In the genomic region with DNA sequence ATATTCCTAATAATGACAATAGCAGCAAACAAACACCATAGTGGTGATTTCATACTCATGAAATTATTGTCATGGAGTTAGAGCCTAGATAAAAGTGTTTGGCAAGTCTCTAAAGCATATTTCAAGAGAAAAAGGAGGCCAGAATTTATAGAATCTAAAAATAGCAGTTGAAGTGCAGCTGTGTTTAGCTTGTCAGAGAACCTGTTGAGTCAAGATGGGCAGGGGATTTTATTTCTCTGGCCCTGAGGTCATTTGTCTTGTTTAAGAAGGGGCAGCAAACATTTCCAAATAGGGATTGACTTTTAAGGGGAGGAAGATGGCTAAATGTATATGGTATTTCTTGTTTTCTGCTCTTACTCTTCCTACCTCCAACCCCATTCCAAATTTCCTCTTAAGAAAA, we compare ENCODE assay signal across 22 cellular contexts.
A peak's percentile ranks its signal among the peaks of the same experiment; 100 is the strongest.
DNase-seq lines count a peak whose midpoint lies in the region; ATAC-seq and TF ChIP-seq lines count a peak whose summit lies in the region.
"Had no signal": no experiment of that assay in that cellular context is flagged by ENCODE, and none has a peak within 500 bp of the region (broad histone marks: within the 10 kb centered on the region; RNA-seq: fewer than 3 reads in every experiment).

No MANE protein-coding gene starts in this region.

- no peak overlapping the region for H3K4me3 ChIP-seq in heart right ventricle
- no peak overlapping the region for H3K4me3 ChIP-seq in right atrium auricular region
- H3K4me3 ChIP-seq in esophagus muscularis mucosa: no peak overlapping the region
- no peak overlapping the region for H3K4me3 ChIP-seq in psoas muscle
- H3K4me3 ChIP-seq in adrenal gland: no peak overlapping the region
- H3K4me3 ChIP-seq: BLaER1 treated with 17β-estradiol and CSF1 and Interleukin-3, amounts not matched to agents 10 nM and 100 nM; GM12878; HAP-1; SK-N-MC had no signal

- ATAC-seq in heart right ventricle (peak in 2 of 8 donors; percentile 18 to 57), psoas muscle (peak in 1 of 4 donors; percentile 71)
- ATAC-seq: CD8-positive, alpha-beta T cell; GM12878 had no signal

- H3K27me3 ChIP-seq in heart right ventricle (no peaks in the 10 kb centered on the region), right atrium auricular region (no peaks in the 10 kb centered on the region), esophagus muscularis mucosa (no peaks in the 10 kb centered on the region), psoas muscle (ENCODE audit: insufficient read depth in 3 of 3, low read length in 2 of 3) (no peaks in the 10 kb centered on the region), adrenal gland (no peaks in the 10 kb centered on the region)
- H3K27me3 ChIP-seq: BLaER1 treated with 17β-estradiol and CSF1 and Interleukin-3, amounts not matched to agents 10 nM and 100 nM had no signal

- no peak for TF ChIP-seq EP300 in esophagus muscularis mucosa (IDR thresholded peaks at IDR 0.05)

- H3K4me1 ChIP-seq in heart right ventricle: peaks cover 0 to 50% (median 26%) of the 10 kb centered on the region in 9 donors
- peaks cover 0 to 16% of the 10 kb centered on the region in 2 donors for H3K4me1 ChIP-seq in right atrium auricular region
- peaks cover 36 to 51% (median 48%) of the 10 kb centered on the region in 4 donors for H3K4me1 ChIP-seq in esophagus muscularis mucosa
- peaks cover 6% of the 10 kb centered on the region for H3K4me1 ChIP-seq in psoas muscle
- peaks cover 13 to 27% of the 10 kb centered on the region in 2 donors for H3K4me1 ChIP-seq in adrenal gland (replicated peaks in 1 of 2)
- H3K4me1 ChIP-seq: HAP-1 had no signal

- intact Hi-C loops in heart right ventricle (cut with DNase I): no loop called here
- intact Hi-C loops in esophagus muscularis mucosa (cut with DNase I): no loop called here
- intact Hi-C loops in psoas muscle (cut with DNase I): no loop called here
- intact Hi-C loops in adrenal gland (cut with DNase I): no loop called here

- H3K9me3 ChIP-seq in heart right ventricle (peaks cover 0 to 12% (median 5%) of the 10 kb centered on the region in 11 donors), right atrium auricular region (no peaks in the 10 kb centered on the region), esophagus muscularis mucosa (peaks cover 0 to 6% (median 2%) of the 10 kb centered on the region in 4 donors), psoas muscle (no peaks in the 10 kb centered on the region), adrenal gland (replicated peaks in 1 of 3) (no peaks in the 10 kb centered on the region)
- H3K9me3 ChIP-seq: HAP-1 had no signal

- H3K36me3 ChIP-seq in heart right ventricle: peaks cover 0 to 9% (median 0%) of the 10 kb centered on the region in 9 donors
- no peaks in the 10 kb centered on the region for H3K36me3 ChIP-seq in right atrium auricular region
- H3K36me3 ChIP-seq in esophagus muscularis mucosa: peaks cover 0 to 9% (median 0%) of the 10 kb centered on the region in 4 donors
- no peaks in the 10 kb centered on the region for H3K36me3 ChIP-seq in psoas muscle (ENCODE audit: insufficient read depth in 1 of 2, low read depth in 1 of 2)
- no peaks in the 10 kb centered on the region for H3K36me3 ChIP-seq in adrenal gland (replicated peaks in 1 of 2)
- H3K36me3 ChIP-seq: HAP-1 had no signal

- H3K27ac ChIP-seq in heart right ventricle (peak overlapping the region in 6 of 10 donors; percentile 17 to 71 (median 48)), right atrium auricular region (no peak overlapping the region), esophagus muscularis mucosa (replicated peaks in 1 of 4) (peak overlapping the region; percentile 9 to 45 (median 32)), psoas muscle (peak overlapping the region; percentile 46), adrenal gland (peak overlapping the region in 1 of 5 donors; percentile 6)
- H3K27ac ChIP-seq: BLaER1 treated with 17β-estradiol and CSF1 and Interleukin-3, amounts not matched to agents 10 nM and 100 nM; SK-N-MC had no signal

- TF ChIP-seq POLR2A in esophagus muscularis mucosa (IDR thresholded peaks at IDR 0.05; ENCODE audit: low read depth) (no peak), adrenal gland (IDR thresholded peaks at IDR 0.05) (no peak)

- no peak for DNase-seq in heart right ventricle
- DNase-seq in right atrium auricular region (ENCODE audit: low spot score): no peak
- DNase-seq in esophagus muscularis mucosa (ENCODE audit: extremely low spot score): no peak
- no peak for DNase-seq in psoas muscle
- DNase-seq in adrenal gland: no peak
- DNase-seq in NCI-H82 (lab: John Stamatoyannopoulos, UW): no peak
- no peak for DNase-seq in NCI-H2107 treated with DMSO at 0.1 percent for 48 hours (lab: John Stamatoyannopoulos, UW; ENCODE audit: unreplicated experiment)
- DNase-seq: Calu3; CD8-positive, alpha-beta T cell; DMS53; EL; MM.1S; NCI-H1092; NCI-H1694 treated with DMSO at 0.1 percent for 48 hours; NCI-H446; NCI-H69; OCI-M1; SHP77 had no signal

- no peak for TF ChIP-seq CTCF in heart right ventricle (IDR thresholded peaks at IDR 0.05)
- TF ChIP-seq CTCF in right atrium auricular region (IDR thresholded peaks at IDR 0.05): no peak
- TF ChIP-seq CTCF in esophagus muscularis mucosa (IDR thresholded peaks at IDR 0.05): no peak
- no peak for TF ChIP-seq CTCF in psoas muscle (IDR thresholded peaks at IDR 0.05)
- no peak for TF ChIP-seq CTCF in adrenal gland (IDR thresholded peaks at IDR 0.05)

Comparison
In these comparisons a context has a peak if more than half of its experiments do, and no peak if none do; other contexts are left out.
1. H3K27ac ChIP-seq: peak in heart right ventricle (6 of 10), esophagus muscularis mucosa (4 of 4) and psoas muscle (single experiment); none in right atrium auricular region (0 of 2).